In the genomic region with DNA sequence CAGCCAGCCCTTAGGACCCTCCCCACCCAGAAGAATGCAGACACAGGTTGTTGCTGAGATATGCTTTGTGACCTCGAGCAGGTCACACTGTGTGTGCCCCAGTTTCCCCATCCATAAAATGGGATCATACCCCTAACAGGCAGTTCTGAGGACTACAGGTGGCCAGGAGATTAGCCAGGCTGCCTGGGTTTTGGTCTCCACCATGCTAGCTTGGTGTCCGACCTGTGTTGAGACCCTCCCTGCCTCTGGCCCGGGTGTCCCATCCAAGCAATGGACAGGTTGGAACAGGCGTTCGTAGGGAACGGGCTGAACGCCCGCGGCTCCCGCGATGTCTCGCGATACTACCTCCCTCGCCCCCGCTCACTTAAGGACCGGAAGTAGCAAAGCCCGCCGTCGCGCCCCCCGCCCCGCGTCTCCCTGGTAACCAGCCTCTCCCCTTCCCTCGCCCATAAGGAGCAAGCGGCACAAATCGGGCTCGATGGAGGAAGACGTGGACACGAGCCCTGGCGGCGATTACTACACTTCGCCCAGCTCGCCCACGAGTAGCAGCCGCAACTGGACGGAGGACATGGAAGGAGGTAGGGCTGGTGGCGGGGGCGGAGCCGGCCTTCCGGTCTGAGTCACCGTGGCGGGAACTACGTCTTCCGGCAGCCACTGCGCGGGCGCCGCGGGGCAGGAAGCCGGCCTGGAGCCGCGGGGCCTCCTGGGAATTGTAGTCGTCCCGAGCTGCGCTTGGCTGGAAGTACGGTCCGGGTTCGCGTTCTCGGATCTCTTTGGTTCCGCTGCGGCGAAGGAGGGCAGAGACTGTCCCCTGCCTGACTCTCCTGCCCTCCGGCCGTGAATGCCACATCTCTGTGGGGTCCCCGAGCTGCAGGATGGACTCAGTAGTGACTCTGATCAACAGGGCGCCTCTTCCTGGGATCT, we compare ENCODE assay signal across 1 cellular context.
TF ChIP-seq lines count a peak whose summit lies in the region.

No MANE protein-coding gene starts in this region.

TF ChIP-seq in HepG2, 621 proteins besides CTCF, POLR2A, EP300 and RAD21 (continued from another document and continues in another):
- TF ChIP-seq, protein P1, sequence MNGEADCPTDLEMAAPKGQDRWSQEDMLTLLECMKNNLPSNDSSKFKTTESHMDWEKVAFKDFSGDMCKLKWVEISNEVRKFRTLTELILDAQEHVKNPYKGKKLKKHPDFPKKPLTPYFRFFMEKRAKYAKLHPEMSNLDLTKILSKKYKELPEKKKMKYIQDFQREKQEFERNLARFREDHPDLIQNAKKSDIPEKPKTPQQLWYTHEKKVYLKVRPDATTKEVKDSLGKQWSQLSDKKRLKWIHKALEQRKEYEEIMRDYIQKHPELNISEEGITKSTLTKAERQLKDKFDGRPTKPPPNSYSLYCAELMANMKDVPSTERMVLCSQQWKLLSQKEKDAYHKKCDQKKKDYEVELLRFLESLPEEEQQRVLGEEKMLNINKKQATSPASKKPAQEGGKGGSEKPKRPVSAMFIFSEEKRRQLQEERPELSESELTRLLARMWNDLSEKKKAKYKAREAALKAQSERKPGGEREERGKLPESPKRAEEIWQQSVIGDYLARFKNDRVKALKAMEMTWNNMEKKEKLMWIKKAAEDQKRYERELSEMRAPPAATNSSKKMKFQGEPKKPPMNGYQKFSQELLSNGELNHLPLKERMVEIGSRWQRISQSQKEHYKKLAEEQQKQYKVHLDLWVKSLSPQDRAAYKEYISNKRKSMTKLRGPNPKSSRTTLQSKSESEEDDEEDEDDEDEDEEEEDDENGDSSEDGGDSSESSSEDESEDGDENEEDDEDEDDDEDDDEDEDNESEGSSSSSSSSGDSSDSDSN (CRISPR knock-in tag; IDR thresholded peaks at IDR 0.05): no peak
- TF ChIP-seq ZNF496 (CRISPR knock-in tag; IDR thresholded peaks at IDR 0.05; ENCODE audit: insufficient replicate concordance) (no peak), KDM5A (IDR thresholded peaks at IDR 0.05; ENCODE audit: borderline replicate concordance, low read length) (peak; percentile 94), NFE2L1 (CRISPR knock-in tag; IDR thresholded peaks at IDR 0.05; ENCODE audit: borderline replicate concordance) (no peak), MYC (CRISPR knock-in tag; IDR thresholded peaks at IDR 0.05; ENCODE audit: borderline replicate concordance) (peak; percentile 64; the same call in 1 of the 2 replicates), MYNN (CRISPR knock-in tag; IDR thresholded peaks at IDR 0.05; ENCODE audit: low read depth) (no peak), ZNF644 (CRISPR knock-in tag; IDR thresholded peaks at IDR 0.05; ENCODE audit: low read depth) (no peak), MLX (CRISPR knock-in tag; IDR thresholded peaks at IDR 0.05) (no peak), RAD51 (IDR thresholded peaks at IDR 0.05; ENCODE audit: borderline replicate concordance) (no peak), LRRFIP1 (CRISPR knock-in tag; conservative IDR thresholded peaks at IDR 0.05) (no peak), NCOA1 (CRISPR knock-in tag; IDR thresholded peaks at IDR 0.05) (no peak), AGO2 (optimal IDR thresholded peaks at IDR 0.05; ENCODE audit: low read depth, low read length) (peak; percentile 76), NR2F1 (CRISPR knock-in tag; IDR thresholded peaks at IDR 0.05) (no peak), KLF6 (CRISPR knock-in tag; IDR thresholded peaks at IDR 0.05) (no peak), CBX5 (CRISPR knock-in tag; IDR thresholded peaks at IDR 0.05; ENCODE audit: borderline replicate concordance) (no peak), PCBP2 (optimal IDR thresholded peaks at IDR 0.05; ENCODE audit: low read depth, low read length, poor library complexity, severe bottlenecking) (no peak), NR2F6 (IDR thresholded peaks at IDR 0.05) (no peak), NR2F6 (CRISPR knock-in tag; IDR thresholded peaks at IDR 0.05) (no peak), SMC3 (IDR thresholded peaks at IDR 0.05; ENCODE audit: low read length) (no peak), ZNF264 (CRISPR knock-in tag; IDR thresholded peaks at IDR 0.05) (no peak), ZBTB8A (CRISPR knock-in tag; IDR thresholded peaks at IDR 0.05; ENCODE audit: borderline replicate concordance, low read depth) (no peak), RCOR2 (CRISPR knock-in tag; IDR thresholded peaks at IDR 0.05) (peak; percentile 24; the same call in 1 of the 2 replicates), ZSCAN22 (CRISPR knock-in tag; IDR thresholded peaks at IDR 0.05) (no peak), HCFC1 (IDR thresholded peaks at IDR 0.05; ENCODE audit: low read depth, low read length) (peak; percentile 96), RFXANK (CRISPR knock-in tag; IDR thresholded peaks at IDR 0.05) (no peak), HNRNPH1 (optimal IDR thresholded peaks at IDR 0.05; ENCODE audit: low read depth, low read length) (no peak), ARID2 (CRISPR knock-in tag; IDR thresholded peaks at IDR 0.05; ENCODE audit: borderline replicate concordance) (no peak), HNRNPUL1 (IDR thresholded peaks at IDR 0.05; ENCODE audit: low read depth, low read length) (no peak), KDM4B (CRISPR knock-in tag; IDR thresholded peaks at IDR 0.05) (no peak), ZNF562 (CRISPR knock-in tag; IDR thresholded peaks at IDR 0.05; ENCODE audit: borderline replicate concordance) (no peak), ZNF33A (CRISPR knock-in tag; IDR thresholded peaks at IDR 0.05; ENCODE audit: borderline replicate concordance) (no peak), EHMT2 (IDR thresholded peaks at IDR 0.05; ENCODE audit: borderline replicate concordance, low read depth, low read length) (no peak), MTA1 (CRISPR knock-in tag; IDR thresholded peaks at IDR 0.05; ENCODE audit: borderline replicate concordance) (peak; percentile 42; the same call in 1 of the 2 replicates), ZNF207 (IDR thresholded peaks at IDR 0.05; ENCODE audit: borderline replicate concordance) (no peak), ZBTB7A (CRISPR knock-in tag; IDR thresholded peaks at IDR 0.05) (no peak), NONO (IDR thresholded peaks at IDR 0.05) (no peak), NONO (CRISPR knock-in tag; conservative IDR thresholded peaks at IDR 0.05) (peak; percentile 63; the same call in 1 of the 2 replicates), ARNT2 (CRISPR knock-in tag; IDR thresholded peaks at IDR 0.05; ENCODE audit: low read depth) (peak; percentile 29; the same call in 1 of the 2 replicates), NCOR1 (IDR thresholded peaks at IDR 0.05; ENCODE audit: borderline replicate concordance, low read length) (no peak), ZNF678 (CRISPR knock-in tag; IDR thresholded peaks at IDR 0.05) (no peak), ZNF768 (CRISPR knock-in tag; IDR thresholded peaks at IDR 0.05) (no peak), TAF15 (IDR thresholded peaks at IDR 0.05; ENCODE audit: low read depth, low read length, poor library complexity, severe bottlenecking) (no peak), KDM3A (CRISPR knock-in tag; IDR thresholded peaks at IDR 0.05; ENCODE audit: low read depth) (0 out of 2 replicates have a peak, but pooled peaks have one; percentile 47), BORCS8-MEF2B (CRISPR knock-in tag; IDR thresholded peaks at IDR 0.05) (0 out of 2 replicates have a peak, but pooled peaks have one; percentile 33), ZNF83 (CRISPR knock-in tag; IDR thresholded peaks at IDR 0.05; ENCODE audit: borderline replicate concordance) (no peak), PHF20 (CRISPR knock-in tag; IDR thresholded peaks at IDR 0.05) (peak; percentile 87), ZNF17 (CRISPR knock-in tag; IDR thresholded peaks at IDR 0.05) (no peak), ZNF772 (CRISPR knock-in tag; IDR thresholded peaks at IDR 0.05) (0 out of 2 replicates have a peak, but pooled peaks have one; percentile 32), ZMYM4 (CRISPR knock-in tag; IDR thresholded peaks at IDR 0.05) (0 out of 2 replicates have a peak, but pooled peaks have one; percentile 22), ZNF34 (CRISPR knock-in tag; IDR thresholded peaks at IDR 0.05; ENCODE audit: borderline replicate concordance) (no peak)
- TF ChIP-seq, protein P2, sequence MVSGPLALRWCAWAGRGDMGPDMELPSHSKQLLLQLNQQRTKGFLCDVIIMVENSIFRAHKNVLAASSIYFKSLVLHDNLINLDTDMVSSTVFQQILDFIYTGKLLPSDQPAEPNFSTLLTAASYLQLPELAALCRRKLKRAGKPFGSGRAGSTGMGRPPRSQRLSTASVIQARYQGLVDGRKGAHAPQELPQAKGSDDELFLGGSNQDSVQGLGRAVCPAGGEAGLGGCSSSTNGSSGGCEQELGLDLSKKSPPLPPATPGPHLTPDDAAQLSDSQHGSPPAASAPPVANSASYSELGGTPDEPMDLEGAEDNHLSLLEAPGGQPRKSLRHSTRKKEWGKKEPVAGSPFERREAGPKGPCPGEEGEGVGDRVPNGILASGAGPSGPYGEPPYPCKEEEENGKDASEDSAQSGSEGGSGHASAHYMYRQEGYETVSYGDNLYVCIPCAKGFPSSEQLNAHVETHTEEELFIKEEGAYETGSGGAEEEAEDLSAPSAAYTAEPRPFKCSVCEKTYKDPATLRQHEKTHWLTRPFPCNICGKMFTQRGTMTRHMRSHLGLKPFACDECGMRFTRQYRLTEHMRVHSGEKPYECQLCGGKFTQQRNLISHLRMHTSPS (CRISPR knock-in tag; IDR thresholded peaks at IDR 0.05; ENCODE audit: low read depth): no peak
- TF ChIP-seq, protein P3, sequence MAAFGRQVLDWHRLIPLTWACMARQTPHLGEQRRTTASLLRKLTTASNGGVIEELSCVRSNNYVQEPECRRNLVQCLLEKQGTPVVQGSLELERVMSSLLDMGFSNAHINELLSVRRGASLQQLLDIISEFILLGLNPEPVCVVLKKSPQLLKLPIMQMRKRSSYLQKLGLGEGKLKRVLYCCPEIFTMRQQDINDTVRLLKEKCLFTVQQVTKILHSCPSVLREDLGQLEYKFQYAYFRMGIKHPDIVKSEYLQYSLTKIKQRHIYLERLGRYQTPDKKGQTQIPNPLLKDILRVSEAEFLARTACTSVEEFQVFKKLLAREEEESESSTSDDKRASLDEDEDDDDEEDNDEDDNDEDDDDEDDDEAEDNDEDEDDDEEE (CRISPR knock-in tag; IDR thresholded peaks at IDR 0.05): no peak
- TF ChIP-seq, protein P4, sequence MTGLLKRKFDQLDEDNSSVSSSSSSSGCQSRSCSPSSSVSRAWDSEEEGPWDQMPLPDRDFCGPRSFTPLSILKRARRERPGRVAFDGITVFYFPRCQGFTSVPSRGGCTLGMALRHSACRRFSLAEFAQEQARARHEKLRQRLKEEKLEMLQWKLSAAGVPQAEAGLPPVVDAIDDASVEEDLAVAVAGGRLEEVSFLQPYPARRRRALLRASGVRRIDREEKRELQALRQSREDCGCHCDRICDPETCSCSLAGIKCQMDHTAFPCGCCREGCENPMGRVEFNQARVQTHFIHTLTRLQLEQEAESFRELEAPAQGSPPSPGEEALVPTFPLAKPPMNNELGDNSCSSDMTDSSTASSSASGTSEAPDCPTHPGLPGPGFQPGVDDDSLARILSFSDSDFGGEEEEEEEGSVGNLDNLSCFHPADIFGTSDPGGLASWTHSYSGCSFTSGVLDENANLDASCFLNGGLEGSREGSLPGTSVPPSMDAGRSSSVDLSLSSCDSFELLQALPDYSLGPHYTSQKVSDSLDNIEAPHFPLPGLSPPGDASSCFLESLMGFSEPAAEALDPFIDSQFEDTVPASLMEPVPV (CRISPR knock-in tag; IDR thresholded peaks at IDR 0.05): no peak
- TF ChIP-seq, protein P5, sequence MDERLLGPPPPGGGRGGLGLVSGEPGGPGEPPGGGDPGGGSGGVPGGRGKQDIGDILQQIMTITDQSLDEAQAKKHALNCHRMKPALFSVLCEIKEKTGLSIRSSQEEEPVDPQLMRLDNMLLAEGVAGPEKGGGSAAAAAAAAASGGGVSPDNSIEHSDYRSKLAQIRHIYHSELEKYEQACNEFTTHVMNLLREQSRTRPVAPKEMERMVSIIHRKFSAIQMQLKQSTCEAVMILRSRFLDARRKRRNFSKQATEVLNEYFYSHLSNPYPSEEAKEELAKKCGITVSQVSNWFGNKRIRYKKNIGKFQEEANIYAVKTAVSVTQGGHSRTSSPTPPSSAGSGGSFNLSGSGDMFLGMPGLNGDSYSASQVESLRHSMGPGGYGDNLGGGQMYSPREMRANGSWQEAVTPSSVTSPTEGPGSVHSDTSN (CRISPR knock-in tag; IDR thresholded peaks at IDR 0.05): no peak
- TF ChIP-seq, protein P6, sequence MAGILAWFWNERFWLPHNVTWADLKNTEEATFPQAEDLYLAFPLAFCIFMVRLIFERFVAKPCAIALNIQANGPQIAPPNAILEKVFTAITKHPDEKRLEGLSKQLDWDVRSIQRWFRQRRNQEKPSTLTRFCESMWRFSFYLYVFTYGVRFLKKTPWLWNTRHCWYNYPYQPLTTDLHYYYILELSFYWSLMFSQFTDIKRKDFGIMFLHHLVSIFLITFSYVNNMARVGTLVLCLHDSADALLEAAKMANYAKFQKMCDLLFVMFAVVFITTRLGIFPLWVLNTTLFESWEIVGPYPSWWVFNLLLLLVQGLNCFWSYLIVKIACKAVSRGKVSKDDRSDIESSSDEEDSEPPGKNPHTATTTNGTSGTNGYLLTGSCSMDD (CRISPR knock-in tag; IDR thresholded peaks at IDR 0.05): no peak
- TF ChIP-seq, protein P7, sequence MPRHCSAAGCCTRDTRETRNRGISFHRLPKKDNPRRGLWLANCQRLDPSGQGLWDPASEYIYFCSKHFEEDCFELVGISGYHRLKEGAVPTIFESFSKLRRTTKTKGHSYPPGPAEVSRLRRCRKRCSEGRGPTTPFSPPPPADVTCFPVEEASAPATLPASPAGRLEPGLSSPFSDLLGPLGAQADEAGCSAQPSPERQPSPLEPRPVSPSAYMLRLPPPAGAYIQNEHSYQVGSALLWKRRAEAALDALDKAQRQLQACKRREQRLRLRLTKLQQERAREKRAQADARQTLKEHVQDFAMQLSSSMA (CRISPR knock-in tag; IDR thresholded peaks at IDR 0.05): no peak
